Comparison of ENCODE assay signal across 30 cellular contexts in genomic region chr20:9417665-9418064, GRCh38.
DNase-seq lines count a peak whose midpoint lies in the region; ATAC-seq, FAIRE-seq and TF ChIP-seq lines count a peak whose summit lies in the region.
"Had no signal": no experiment of that assay in that cellular context is flagged by ENCODE, and none has a peak within 500 bp of the region (broad histone marks: within the 10 kb centered on the region; RNA-seq: fewer than 3 reads in every experiment).

No MANE protein-coding gene starts in this region.

- DNase-seq in EL = peak; percentile 68
- peak; percentile 78 for DNase-seq in LHCN-M2 (ENCODE audit: low read depth)
- peak; percentile 11 for DNase-seq in choroid plexus epithelial cell (ENCODE audit: low read depth)
- peak; percentile 49 for DNase-seq in kidney tubule cell (ENCODE audit: low spot score)
- DNase-seq in NCI-H1930 (lab: John Stamatoyannopoulos, UW) = no peak
- no peak for DNase-seq in H54 (ENCODE audit: insufficient read length, low spot score)
- DNase-seq in DMS 273 (lab: John Stamatoyannopoulos, UW; ENCODE audit: unreplicated experiment) = no peak
- DNase-seq: activated CD4-positive, alpha-beta T cell treated with anti-CD3 and anti-CD28 coated beads for 1 hour; activated CD8-positive, alpha-beta memory T cell treated with anti-CD3 and anti-CD28 coated beads for 24 hours; AML-193; cerebellar nuclear complex; glutamatergic neuron; H7; MM.1S; naive B cell; NCI-H187; NCI-H2227 treated with DMSO at 0.1 percent for 48 hours; nucleus accumbens; OCI-M1; SIG-M5; spleen; stimulated activated CD4-positive, alpha-beta T cell treated with anti-CD3 and anti-CD28 coated beads, Interleukin-4, amount 100 ng/mL, for 1 hour; stomach; T-cell; transverse colon had no signal

- TF ChIP-seq POLR2A in H54 (IDR thresholded peaks at IDR 0.05; ENCODE audit: low read depth, low read length) = no peak

- no peak for TF ChIP-seq CTCF in choroid plexus epithelial cell (conservative IDR thresholded peaks at IDR 0.05; ENCODE audit: low read depth, low read length)

- no peak for ATAC-seq in GM18519 (IDR thresholded peaks at IDR 0.05; ENCODE audit: low FRiP score, unreplicated experiment)
- ATAC-seq: esophagus mucosa, T-cell had no signal

- FAIRE-seq in H54 (lab: Jason Lieb, UNC) = no peak
- FAIRE-seq: GM12892, GM19239, TTC549 had no signal

- no peak overlapping the region for H3K4me3 ChIP-seq in choroid plexus epithelial cell (ENCODE audit: low read depth, low read length)
- H3K4me3 ChIP-seq: spleen, stomach, transverse colon had no signal

Comparison
In these comparisons a context has a peak if more than half of its experiments do, and no peak if none do; other contexts are left out.
1. DNase-seq: peak in EL (single experiment), LHCN-M2 (single experiment), choroid plexus epithelial cell (single experiment) and kidney tubule cell (single experiment); none in NCI-H1930 (0 of 2), H54 (single experiment) and DMS 273 (single experiment).